ENCODE assay signal across 23 cellular contexts in genomic region chr12:78038986-78039385, GRCh38.
"Had no signal": no experiment of that assay in that cellular context is flagged by ENCODE, and none has a peak within 500 bp of the region (broad histone marks: within the 10 kb centered on the region; RNA-seq: fewer than 3 reads in every experiment).

No MANE protein-coding gene starts in this region.

- H3K4me1 ChIP-seq: gastroesophageal sphincter, pancreas, psoas muscle, right atrium auricular region had no signal

- DNase-seq: activated CD4-positive, alpha-beta memory T cell treated with anti-CD3 and anti-CD28 coated beads for 36 hours; activated CD4-positive, alpha-beta T cell treated with anti-CD3 and anti-CD28 coated beads for 4 hours; activated CD4-positive, CD25-positive, alpha-beta regulatory T cell; activated effector memory CD4-positive, alpha-beta T cell treated with Interleukin-2 at 50 U/mL for 16 hours; activated naive CD4-positive, alpha-beta T cell treated with anti-CD3 and anti-CD28 coated beads for 36 hours; activated naive CD8-positive, alpha-beta T cell treated with anti-CD3 and anti-CD28 coated beads, Interleukin-2, amount 10 ng/mL, durations not matched to agents 7 days and 5 days; activated T-cell treated with anti-CD3 and anti-CD28 coated beads, Interleukin-2, amount 50 U/mL, for 72 hours; brain microvascular endothelial cell; effector memory CD8-positive, alpha-beta T cell; head of caudate nucleus; hypothalamus; left colon; naive B cell; pancreas; psoas muscle; spleen; stimulated activated CD4-positive, alpha-beta T cell treated with anti-CD3 and anti-CD28 coated beads, Interleukin-4, amount 100 ng/mL, for 24 hours; stimulated activated naive CD4-positive, alpha-beta T cell treated with Interleukin-2 at 50 U/mL for 16 hours; T-helper 17 cell had no signal

- H3K36me3 ChIP-seq: brain microvascular endothelial cell, gastroesophageal sphincter, pancreas, right atrium auricular region, spleen, thoracic aorta had no signal

- ATAC-seq: activated T-cell treated with anti-CD3 and anti-CD28 coated beads, Interleukin-2, amount 50 U/mL, for 72 hours; effector memory CD8-positive, alpha-beta T cell; esophagus mucosa; gastroesophageal sphincter; left colon; pancreas; psoas muscle; T-helper 17 cell had no signal

- H3K27me3 ChIP-seq: brain microvascular endothelial cell, gastroesophageal sphincter, pancreas, right atrium auricular region, spleen had no signal

- H3K27ac ChIP-seq: brain microvascular endothelial cell, gastroesophageal sphincter, pancreas, psoas muscle, right atrium auricular region, spleen, thoracic aorta had no signal

- H3K4me3 ChIP-seq: gastroesophageal sphincter, pancreas, psoas muscle, right atrium auricular region, spleen, thoracic aorta had no signal

- H3K9me3 ChIP-seq: gastroesophageal sphincter, pancreas, psoas muscle, right atrium auricular region, thoracic aorta had no signal
